Comparison of ENCODE assay signal across 26 cellular contexts in genomic region chr17:65145743-65146142, GRCh38.
"Had no signal": no experiment of that assay in that cellular context is flagged by ENCODE, and none has a peak within 500 bp of the region (broad histone marks: within the 10 kb centered on the region; RNA-seq: fewer than 3 reads in every experiment).

No MANE protein-coding gene starts in this region.

- H3K27ac ChIP-seq: ascending aorta, cardiac muscle cell, VCaP had no signal

- DNase-seq: activated B cell treated with CpG ODN at 0.5 μM for 24 hours; activated CD4-positive, alpha-beta memory T cell treated with anti-CD3 and anti-CD28 coated beads for 36 hours; activated CD4-positive, alpha-beta T cell treated with anti-CD3 and anti-CD28 coated beads for 4 hours; activated CD4-positive, alpha-beta T cell treated with anti-CD3 and anti-CD28 coated beads, Interleukin-2, amount 10 ng/mL, durations not matched to agents 24 days and 14 days; activated CD4-positive, alpha-beta T cell treated with anti-CD3 and anti-CD28 coated beads, Interleukin-2, amount 50 U/mL, for 1 hour; activated CD4-positive, alpha-beta T cell treated with anti-CD3 and anti-CD28 coated beads, Interleukin-2, amount 50 U/mL, for 4 hours; activated CD4-positive, CD25-positive, alpha-beta regulatory T cell treated with anti-CD3 and anti-CD28 coated beads, Interleukin-2, amount 50 U/mL, for 72 hours; activated CD8-positive, alpha-beta memory T cell treated with anti-CD3 and anti-CD28 coated beads, Interleukin-2, amount 50 U/mL, for 4 hours; activated CD8-positive, alpha-beta T cell treated with anti-CD3 and anti-CD28 coated beads for 36 hours; activated effector memory CD4-positive, alpha-beta T cell treated with Interleukin-2 at 50 U/mL for 16 hours; activated gamma-delta T cell; activated naive CD4-positive, alpha-beta T cell treated with anti-CD3 and anti-CD28 coated beads, Interleukin-2, amount 10 ng/mL, durations not matched to agents 7 days and 5 days; activated naive CD4-positive, alpha-beta T cell treated with Interleukin-2 at 50 U/mL for 16 hours; activated naive CD8-positive, alpha-beta T cell treated with anti-CD3 and anti-CD28 coated beads, Interleukin-2, amount 10 ng/mL, durations not matched to agents 7 days and 5 days; activated naive CD8-positive, alpha-beta T cell treated with anti-CD3 and anti-CD28 coated beads, Interleukin-2, amount 50 U/mL, for 24 hours; activated T-cell treated with anti-CD3 and anti-CD28 coated beads for 4 hours; activated T-cell treated with anti-CD3 and anti-CD28 coated beads, Interleukin-2, amount 50 U/mL, for 24 hours; activated T-cell treated with anti-CD3 and anti-CD28 coated beads, Interleukin-2, amount 50 U/mL, for 48 hours; amygdala; central memory CD4-positive, alpha-beta T cell; T-helper 1 cell; T-helper 2 cell; T-helper 9 cell had no signal
